Comparison of ENCODE assay signal across 1 cellular context in genomic region chr7:16491148-16491547, GRCh38.
TF ChIP-seq lines count a peak whose summit lies in the region.

No MANE protein-coding gene starts in this region.

TF ChIP-seq in HepG2, 621 proteins besides CTCF, POLR2A, EP300 and RAD21:
- TF ChIP-seq ZFY (CRISPR knock-in tag; IDR thresholded peaks at IDR 0.05) (no peak), HOXA3 (CRISPR knock-in tag; IDR thresholded peaks at IDR 0.05) (no peak), SOX5 (CRISPR knock-in tag; IDR thresholded peaks at IDR 0.05; ENCODE audit: borderline replicate concordance) (peak; percentile 46; the same call in 1 of the 2 replicates), SOX13 (IDR thresholded peaks at IDR 0.05) (no peak), SOX13 (CRISPR knock-in tag; conservative IDR thresholded peaks at IDR 0.05 in 1 of 2, IDR thresholded peaks at IDR 0.05 in 1 of 2) (peak in 1 of 2 experiments; percentile 64; a peak in 2 of 4 replicates), GPBP1L1 (CRISPR knock-in tag; IDR thresholded peaks at IDR 0.05) (no peak)
